Comparison of ENCODE assay signal across 9 cellular contexts in the genomic region with DNA sequence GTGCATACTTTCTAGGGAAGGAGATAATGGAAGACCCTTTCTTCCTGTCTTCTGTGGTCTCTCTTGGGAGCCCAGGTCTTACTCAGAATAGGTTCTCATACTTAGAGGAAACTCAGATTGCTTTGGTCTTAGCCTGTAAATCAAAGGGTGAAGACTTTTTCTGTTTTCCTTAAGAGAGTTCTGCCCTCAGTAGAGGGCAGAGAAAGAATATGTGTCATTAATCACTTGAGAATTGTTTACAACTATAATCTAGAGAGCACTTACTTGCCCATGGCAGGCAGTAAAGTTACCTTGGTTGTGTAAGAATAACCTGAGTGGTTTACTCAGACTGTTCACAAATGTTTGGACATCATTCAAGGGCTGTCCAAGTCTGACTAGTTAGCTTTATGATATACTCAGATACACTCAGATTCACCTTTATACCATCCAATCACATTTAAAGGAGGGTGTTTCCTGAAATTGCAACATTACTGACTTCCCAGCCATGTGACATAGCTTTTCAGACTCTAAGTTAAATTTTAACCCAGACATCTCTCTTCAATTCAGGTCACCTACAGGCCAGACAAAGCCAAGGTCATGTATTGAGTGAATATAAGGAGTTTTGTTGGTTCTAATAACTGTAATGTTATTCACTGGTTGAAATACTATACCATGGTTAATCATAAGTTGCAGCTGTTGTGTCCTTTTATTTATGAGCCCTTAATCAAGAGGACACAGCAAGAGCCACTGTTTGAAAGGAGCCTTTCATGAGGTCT.
DNase-seq lines count a peak whose midpoint lies in the region; ATAC-seq and TF ChIP-seq lines count a peak whose summit lies in the region.
"Had no signal": no experiment of that assay in that cellular context is flagged by ENCODE, and none has a peak within 500 bp of the region (broad histone marks: within the 10 kb centered on the region; RNA-seq: fewer than 3 reads in every experiment).

No MANE protein-coding gene starts in this region.

- no peaks in the 10 kb centered on the region for H3K27me3 ChIP-seq in SK-N-SH (ENCODE audit: insufficient read depth)
- no peaks in the 10 kb centered on the region for H3K27me3 ChIP-seq in upper lobe of left lung

- H3K9me3 ChIP-seq in SK-N-SH (no peaks in the 10 kb centered on the region), upper lobe of left lung (no peaks in the 10 kb centered on the region)

- H3K4me2 ChIP-seq in SK-N-SH: no peak overlapping the region

- H3K4me1 ChIP-seq in SK-N-SH (ENCODE audit: control insufficient read depth in 1 of 2, insufficient read depth in 2 of 2, low read depth in 1 of 2, low read length in 1 of 2) (no peaks in the 10 kb centered on the region; a peak in 1 of 4 replicates), upper lobe of left lung (peaks cover 0 to 9% (median 3%) of the 10 kb centered on the region in 4 donors)

- H3K36me3 ChIP-seq in SK-N-SH (replicated peaks in 1 of 2; ENCODE audit: control insufficient read depth in 1 of 2, insufficient read depth in 2 of 2, low read length in 1 of 2) (no peaks in the 10 kb centered on the region), upper lobe of left lung (no peaks in the 10 kb centered on the region)

- CTCF ChIA-PET in SK-N-SH (lab: Yijun Ruan, JAX): interaction anchor here (0.5 to 1.2 kb wide), 3 partner anchors 11 to 765 kb away, joined by 3 to 4 read pairs (median 3); no protein-coding TSS in a partner anchor

- DNase-seq in HuH-7.5 (ENCODE audit: low spot score) (peak; percentile 16), SK-N-SH (no peak), kidney glomerular epithelial cell (lab: John Stamatoyannopoulos, UW) (peak; percentile 99), upper lobe of left lung (peak in 1 of 2 donors; percentile 22)
- DNase-seq: activated T-cell treated with anti-CD3 and anti-CD28 coated beads, Interleukin-2, amount 50 U/mL, for 24 hours; naive thymus-derived CD4-positive, alpha-beta T cell had no signal

- H3K79me2 ChIP-seq in SK-N-SH (ENCODE audit: insufficient read depth): no peaks in the 10 kb centered on the region

- H3K4me3 ChIP-seq in SK-N-SH (ENCODE audit: low read depth in 2 of 2, low read length in 1 of 2): no peak overlapping the region
- H3K4me3 ChIP-seq in upper lobe of left lung: no peak overlapping the region

- no peak for TF ChIP-seq POLR2A in upper lobe of left lung (IDR thresholded peaks at IDR 0.05)

- no peaks in the 10 kb centered on the region for H3K9me2 ChIP-seq in SK-N-SH

- POLR2A ChIA-PET in SK-N-SH (lab: Yijun Ruan, JAX): no interaction called here

- TF ChIP-seq EP300 in SK-N-SH (IDR thresholded peaks at IDR 0.05; ENCODE audit: borderline replicate concordance in 1 of 2, low read depth in 1 of 2, low read length in 1 of 2) (no peak), upper lobe of left lung (IDR thresholded peaks at IDR 0.05) (peak in 2 of 4 donors; percentile 59 to 96)

- TF ChIP-seq RAD21 in SK-N-SH (IDR thresholded peaks at IDR 0.05; ENCODE audit: low read length): no peak

- peaks cover 5% of the 10 kb centered on the region for H3F3A ChIP-seq in SK-N-SH (replicated peaks; ENCODE audit: insufficient read depth)

- TF ChIP-seq CTCF in SK-N-SH (IDR thresholded peaks at IDR 0.05) (no peak), upper lobe of left lung (IDR thresholded peaks at IDR 0.05) (peak in 2 of 6 experiments; percentile 24 to 41)

- ATAC-seq in upper lobe of left lung (ENCODE audit: low FRiP score in 2 of 2): peak; percentile 66 to 94
- ATAC-seq in GM21825 (IDR thresholded peaks at IDR 0.05; ENCODE audit: unreplicated experiment): no peak
- no peak for ATAC-seq in HG02571 (IDR thresholded peaks at IDR 0.05; ENCODE audit: unreplicated experiment)
- ATAC-seq in GM18909 (IDR thresholded peaks at IDR 0.05; ENCODE audit: poor library complexity, unreplicated experiment): no peak
- ATAC-seq: naive thymus-derived CD4-positive, alpha-beta T cell had no signal

- no peaks in the 10 kb centered on the region for H4K20me1 ChIP-seq in SK-N-SH (ENCODE audit: insufficient read depth)

- H2AFZ ChIP-seq in SK-N-SH (ENCODE audit: low read depth): no peak overlapping the region

- no peak overlapping the region for H3K9ac ChIP-seq in SK-N-SH

- peak overlapping the region in 1 of 2 experiments; percentile 47; a peak in 1 of 4 replicates for H3K27ac ChIP-seq in SK-N-SH (ENCODE audit: low read depth in 2 of 2, low read length in 1 of 2)
- H3K27ac ChIP-seq in upper lobe of left lung: no peak overlapping the region

TF ChIP-seq in SK-N-SH, 30 proteins besides CTCF, POLR2A, EP300 and RAD21:
- TF ChIP-seq EZH2phosphoT487 (IDR thresholded peaks at IDR 0.05; ENCODE audit: borderline replicate concordance, low read depth): no peak
- TF ChIP-seq RXRA (IDR thresholded peaks at IDR 0.05; ENCODE audit: borderline replicate concordance, low read depth): 0 out of 2 replicates have a peak, but pooled peaks have one; percentile 8

Comparison
In these comparisons a context has a peak if more than half of its experiments do, and no peak if none do; other contexts are left out.
1. ATAC-seq: peak in upper lobe of left lung (2 of 2); none in GM21825 (single experiment), HG02571 (single experiment) and GM18909 (single experiment).